Comparison of ENCODE assay signal across 21 cellular contexts in genomic region chr6:7451321-7451720, GRCh38.
"Had no signal": no experiment of that assay in that cellular context is flagged by ENCODE, and none has a peak within 500 bp of the region (broad histone marks: within the 10 kb centered on the region; RNA-seq: fewer than 3 reads in every experiment).

No MANE protein-coding gene starts in this region.

- H3K4me3 ChIP-seq: left lung, lower lobe of right lung, mucosa of descending colon, ovary, right atrium auricular region, skin epidermis, suprapubic skin, thoracic aorta, tibial artery, upper lobe of right lung had no signal

- H3K36me3 ChIP-seq: left lung, lower lobe of right lung, ovary, right atrium auricular region, suprapubic skin, thoracic aorta, tibial artery, upper lobe of right lung had no signal

- H3K27me3 ChIP-seq: ovary, right atrium auricular region, suprapubic skin, tibial artery, upper lobe of right lung had no signal

- H3K9me3 ChIP-seq: left lung, lower lobe of right lung, mucosa of descending colon, ovary, right atrium auricular region, suprapubic skin, thoracic aorta, tibial artery, upper lobe of right lung had no signal

- H3K27ac ChIP-seq: left lung, lower lobe of right lung, ovary, right atrium auricular region, skin epidermis, suprapubic skin, thoracic aorta, tibial artery, upper lobe of right lung had no signal

- DNase-seq: hippocampal formation; left colon; left lung; lower lobe of right lung; midbrain; mucosa of descending colon; naive thymus-derived CD4-positive, alpha-beta T cell; ovary; stimulated activated CD4-positive, alpha-beta T cell treated with anti-CD3 and anti-CD28 coated beads, Interleukin-12 subunit alpha, Interleukin-12 subunit beta, amount 100 ng/mL, for 4 hours; stimulated activated CD4-positive, alpha-beta T cell treated with anti-CD3 and anti-CD28 coated beads, Interleukin-15, amount 100 ng/mL, for 24 hours; stimulated activated CD4-positive, alpha-beta T cell treated with anti-CD3 and anti-CD28 coated beads, Interleukin-4, amount 100 ng/mL, for 24 hours; stimulated activated naive CD4-positive, alpha-beta T cell; tibial artery; trophoblast cell; upper lobe of right lung had no signal

- FAIRE-seq: keratinocyte, urothelium cell line had no signal

- H3K4me1 ChIP-seq: left lung, lower lobe of right lung, right atrium auricular region, tibial artery, upper lobe of right lung had no signal
